ENCODE assay signal across 1 cellular context in the genomic region with DNA sequence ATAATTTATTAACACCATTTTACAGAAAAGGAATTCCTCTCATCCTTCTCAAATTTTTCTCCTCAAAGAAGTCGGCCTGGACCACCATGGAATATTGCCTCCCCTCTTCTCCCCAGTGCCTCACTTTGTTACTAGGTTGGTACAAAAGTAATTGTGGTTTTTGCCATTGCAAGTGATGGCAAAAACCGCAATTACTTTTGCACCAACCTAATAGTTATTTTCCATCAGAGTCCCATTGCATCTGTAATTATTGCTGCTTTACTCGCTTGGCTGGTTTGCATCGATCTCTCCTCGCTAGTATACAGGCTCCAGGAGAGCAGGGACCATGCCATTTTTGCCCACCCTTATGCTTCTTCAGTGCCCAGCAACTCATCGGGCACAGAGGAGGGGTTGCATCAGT.
TF ChIP-seq lines count a peak whose summit lies in the region.

No MANE protein-coding gene starts in this region.

TF ChIP-seq in HepG2, 621 proteins besides CTCF, POLR2A, EP300 and RAD21:
- TF ChIP-seq, protein P1, sequence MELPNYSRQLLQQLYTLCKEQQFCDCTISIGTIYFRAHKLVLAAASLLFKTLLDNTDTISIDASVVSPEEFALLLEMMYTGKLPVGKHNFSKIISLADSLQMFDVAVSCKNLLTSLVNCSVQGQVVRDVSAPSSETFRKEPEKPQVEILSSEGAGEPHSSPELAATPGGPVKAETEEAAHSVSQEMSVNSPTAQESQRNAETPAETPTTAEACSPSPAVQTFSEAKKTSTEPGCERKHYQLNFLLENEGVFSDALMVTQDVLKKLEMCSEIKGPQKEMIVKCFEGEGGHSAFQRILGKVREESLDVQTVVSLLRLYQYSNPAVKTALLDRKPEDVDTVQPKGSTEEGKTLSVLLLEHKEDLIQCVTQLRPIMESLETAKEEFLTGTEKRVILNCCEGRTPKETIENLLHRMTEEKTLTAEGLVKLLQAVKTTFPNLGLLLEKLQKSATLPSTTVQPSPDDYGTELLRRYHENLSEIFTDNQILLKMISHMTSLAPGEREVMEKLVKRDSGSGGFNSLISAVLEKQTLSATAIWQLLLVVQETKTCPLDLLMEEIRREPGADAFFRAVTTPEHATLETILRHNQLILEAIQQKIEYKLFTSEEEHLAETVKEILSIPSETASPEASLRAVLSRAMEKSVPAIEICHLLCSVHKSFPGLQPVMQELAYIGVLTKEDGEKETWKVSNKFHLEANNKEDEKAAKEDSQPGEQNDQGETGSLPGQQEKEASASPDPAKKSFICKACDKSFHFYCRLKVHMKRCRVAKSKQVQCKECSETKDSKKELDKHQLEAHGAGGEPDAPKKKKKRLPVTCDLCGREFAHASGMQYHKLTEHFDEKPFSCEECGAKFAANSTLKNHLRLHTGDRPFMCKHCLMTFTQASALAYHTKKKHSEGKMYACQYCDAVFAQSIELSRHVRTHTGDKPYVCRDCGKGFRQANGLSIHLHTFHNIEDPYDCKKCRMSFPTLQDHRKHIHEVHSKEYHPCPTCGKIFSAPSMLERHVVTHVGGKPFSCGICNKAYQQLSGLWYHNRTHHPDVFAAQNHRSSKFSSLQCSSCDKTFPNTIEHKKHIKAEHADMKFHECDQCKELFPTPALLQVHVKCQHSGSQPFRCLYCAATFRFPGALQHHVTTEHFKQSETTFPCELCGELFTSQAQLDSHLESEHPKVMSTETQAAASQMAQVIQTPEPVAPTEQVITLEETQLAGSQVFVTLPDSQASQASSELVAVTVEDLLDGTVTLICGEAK (IDR thresholded peaks at IDR 0.05), result peak; percentile 81
- TF ChIP-seq, protein P1 (CRISPR knock-in tag; IDR thresholded peaks at IDR 0.05), result no peak
- no peak for TF ChIP-seq SOX13 (IDR thresholded peaks at IDR 0.05)
- no peak for TF ChIP-seq SOX13 (CRISPR knock-in tag; conservative IDR thresholded peaks at IDR 0.05 in 1 of 2, IDR thresholded peaks at IDR 0.05 in 1 of 2)
TF ChIP-seq in HepG2: peak in this region for 1.
